8 cellular contexts compared by ENCODE assay signal in genomic region chr16:5096437-5097065, GRCh38. TPM values are rescaled to one million over a fixed set of nuclear protein-coding genes. Genes with fewer than 3 reads are reported as not detected.
DNase-seq lines count a peak whose midpoint lies in the region; ATAC-seq and TF ChIP-seq lines count a peak whose summit lies in the region.
"Not testable (repeated sequence)": the region's sequence is repeated elsewhere in the genome, so short reads cannot be mapped to it uniquely, and the experiment has no call there.

No MANE protein-coding gene starts in this region.

- peak overlapping the region; percentile 94 for H3K4me3 Mint-ChIP-seq in CD4-positive, alpha-beta T cell
- H3K4me3 Mint-ChIP-seq in immature natural killer cell, result peak overlapping the region; percentile 86 to 95 (median 86)
- peak overlapping the region; percentile 94 for H3K4me3 Mint-ChIP-seq in neural crest cell

- H3K9me3 Mint-ChIP-seq in CD4-positive, alpha-beta T cell; immature natural killer cell; neural crest cell: not testable (repeated sequence)

- ATAC-seq in CD4-positive, alpha-beta T cell (ENCODE audit: poor library complexity), result not testable (repeated sequence)

- H3K27me3 ChIP-seq in CD4-positive, alpha-beta T cell (ENCODE audit: control insufficient read depth, insufficient read depth, low read length); HUES64 (ENCODE audit: insufficient read depth, low read length); WERI-Rb-1 (ENCODE audit: insufficient read depth, low read depth, severe bottlenecking); stomach: not testable (repeated sequence)

- H3K9me3 ChIP-seq in CD4-positive, alpha-beta T cell (ENCODE audit: control insufficient read depth, low read length); HUES64 (ENCODE audit: insufficient read depth, low read depth, low read length); WERI-Rb-1 (ENCODE audit: severe bottlenecking); stomach: not testable (repeated sequence)

- H3K4me3 ChIP-seq in HUES64 (ENCODE audit: low read length) (peak overlapping the region; percentile 90), WERI-Rb-1 (ENCODE audit: low read depth, low read length) (peak overlapping the region; percentile 75), astrocyte of the cerebellum (ENCODE audit: low read depth, low read length) (peak overlapping the region; percentile 63), epithelial cell of esophagus (ENCODE audit: low read length) (peak overlapping the region; percentile 57), stomach (peak overlapping the region; percentile 67 to 89 (median 82))

- H3K36me3 ChIP-seq in HUES64 (ENCODE audit: insufficient read depth, low read length); WERI-Rb-1; stomach: not testable (repeated sequence)

- TF ChIP-seq EP300 in stomach (IDR thresholded peaks at IDR 0.05), result not testable (repeated sequence)

- in situ Hi-C loops in astrocyte of the cerebellum (cut with HindIII; ENCODE audit: low sequenced_read_pairs), result not testable (repeated sequence)

- not testable (repeated sequence) for TF ChIP-seq POLR2A in stomach (IDR thresholded peaks at IDR 0.05)

- peak overlapping the region; percentile 53 for H3K27ac ChIP-seq in CD4-positive, alpha-beta T cell (ENCODE audit: low read depth, low read length)
- H3K27ac ChIP-seq in HUES64 (ENCODE audit: low read depth, low read length); WERI-Rb-1: not testable (repeated sequence)
- H3K27ac ChIP-seq in stomach, result peak overlapping the region in 3 of 5 donors; percentile 85 to 89 (median 86)

- H3K27me3 Mint-ChIP-seq in CD4-positive, alpha-beta T cell; immature natural killer cell (ENCODE audit: low read depth in 3 of 3): not testable (repeated sequence)
- H3K27me3 Mint-ChIP-seq in neural crest cell (ENCODE audit: low read depth), result peaks cover 13% of the 10 kb centered on the region

- not testable (repeated sequence) for DNase-seq in CD4-positive, alpha-beta T cell; WERI-Rb-1; astrocyte of the cerebellum (ENCODE audit: low read depth); epithelial cell of esophagus (ENCODE audit: low read depth); immature natural killer cell; neural crest cell (ENCODE audit: low read depth, low spot score); stomach

- H3K4me1 ChIP-seq in HUES64 (ENCODE audit: insufficient read depth, low read length), result not testable (repeated sequence)
- peaks cover 0 to 31% (median 11%) of the 10 kb centered on the region in 4 donors for H3K4me1 ChIP-seq in stomach

- peak overlapping the region; percentile 77 for H3K9ac ChIP-seq in HUES64 (ENCODE audit: low read depth, low read length)

- intact Hi-C loops in CD4-positive, alpha-beta T cell (cut with DNase I, micrococcal nuclease), result loop anchor here in 1 of 2 experiments (5.0 to 10.0 kb wide), 2 partner anchors 329 to 402 kb away; partner anchors contain the start of genes NUDT16L1 and ZNF500
- intact Hi-C loops in stomach (cut with DNase I; ENCODE audit: low total_unique reads), result not testable (repeated sequence)

- CTCF ChIA-PET in CD4-positive, alpha-beta T cell (lab: Charles Lee), result not testable (repeated sequence)

- 33% methylated on average over 3 of the region's 7 CpGs for WGBS in HUES64
- WGBS in stomach, 5 donors, result 15 to 29% (median 25%) methylated on average over 6 to 7 of the region's 7 CpGs

- peak overlapping the region; percentile 97 for H3K27ac Mint-ChIP-seq in CD4-positive, alpha-beta T cell
- peak overlapping the region; percentile 77 to 91 (median 88) for H3K27ac Mint-ChIP-seq in immature natural killer cell
- H3K27ac Mint-ChIP-seq in neural crest cell (ENCODE audit: unreplicated experiment), result peak overlapping the region; percentile 86

- peaks cover 22% of the 10 kb centered on the region for H3K4me1 Mint-ChIP-seq in CD4-positive, alpha-beta T cell (ENCODE audit: low read depth)
- peaks cover 13 to 17% of the 10 kb centered on the region in 2 donors for H3K4me1 Mint-ChIP-seq in immature natural killer cell
- peaks cover 17% of the 10 kb centered on the region for H3K4me1 Mint-ChIP-seq in neural crest cell

- H3K36me3 Mint-ChIP-seq in CD4-positive, alpha-beta T cell (ENCODE audit: low read depth), result peaks cover 17% of the 10 kb centered on the region
- H3K36me3 Mint-ChIP-seq in immature natural killer cell; neural crest cell (ENCODE audit: low read depth): not testable (repeated sequence)

- TF ChIP-seq CTCF in CD4-positive, alpha-beta T cell (IDR thresholded peaks at IDR 0.05); WERI-Rb-1 (IDR thresholded peaks at IDR 0.05; ENCODE audit: low read depth, low read length); astrocyte of the cerebellum (IDR thresholded peaks at IDR 0.05; ENCODE audit: low read depth, low read length, missing control alignments); epithelial cell of esophagus (IDR thresholded peaks at IDR 0.05; ENCODE audit: insufficient read depth, low read depth, low read length, missing control alignments); neural crest cell (conservative IDR thresholded peaks at IDR 0.05); stomach (IDR thresholded peaks at IDR 0.05): not testable (repeated sequence)

- POLR2A ChIA-PET in CD4-positive, alpha-beta T cell (lab: Charles Lee), result not testable (repeated sequence)

RNA-seq across cellular contexts. Expression of gene EEF2KMT, which starts 1.0 kb away (rescaled TPM):
- total RNA-seq in CD4-positive, alpha-beta T cell, result 1 to 10 TPM; 2.2 to 2.5 TPM
- polyA plus RNA-seq in HUES64 (2013, experiment 1 of 2), result 17.0 TPM
- polyA plus RNA-seq in HUES64 (2013, experiment 2 of 2), result 19.0 TPM
- 10 to 100 TPM in 2 of 3 donors, 1 to 10 TPM in 1; 3.6 to 17.3 (median 11.8) TPM for polyA plus RNA-seq in immature natural killer cell
- total RNA-seq in neural crest cell, result 19.1 and 21.1 TPM in 2 replicates
- 1 to 10 TPM in 3 of 5 donors, not detected in 2; 2.5 to 9.9 (median 6.6) TPM for total RNA-seq in stomach
- polyA plus RNA-seq in stomach, result 1 to 10 TPM; 6.3 to 9.6 (median 6.4) TPM

RNA-seq across cellular contexts. Expression of gene ALG1, which starts 24.9 kb away (rescaled TPM):
- total RNA-seq in CD4-positive, alpha-beta T cell, result 1 to 10 TPM; 8.9 to 9.0 TPM
- polyA plus RNA-seq in HUES64 (2013, experiment 1 of 2), result 27.0 TPM
- 20.9 TPM for polyA plus RNA-seq in HUES64 (2013, experiment 2 of 2)
- polyA plus RNA-seq in immature natural killer cell (10 to 100 TPM; 29.2 to 47.5 (median 32.8) TPM), stomach (10 to 100 TPM in 2 of 3 donors, 1 to 10 TPM in 1; 9.6 to 16.6 (median 11.2) TPM)
- total RNA-seq in neural crest cell (23.2 and 25.2 TPM in 2 replicates), stomach (10 to 100 TPM in 4 of 5 donors, 1 to 10 TPM in 1; 4.5 to 53.9 (median 27.5) TPM)

RNA-seq across cellular contexts. Expression of gene C16orf89, which starts 30.8 kb away (rescaled TPM):
- not detected for total RNA-seq in CD4-positive, alpha-beta T cell
- 8.2 TPM for polyA plus RNA-seq in HUES64 (2013, experiment 1 of 2)
- 9.2 TPM for polyA plus RNA-seq in HUES64 (2013, experiment 2 of 2)
- polyA plus RNA-seq in immature natural killer cell, result not detected
- not detected in 2 replicates for total RNA-seq in neural crest cell
- 10 to 100 TPM in 4 of 5 donors, 1 to 10 TPM in 1; 7.6 to 81.3 (median 11.7) TPM for total RNA-seq in stomach
- 100 to 1,000 TPM in 1 of 3 donors, 10 to 100 TPM in 2; 90.5 to 135 (median 96.5) TPM for polyA plus RNA-seq in stomach
